Comparison of ENCODE assay signal across 18 cellular contexts in genomic region chr17:21371511-21372081, GRCh38. TPM values are rescaled to one million over a fixed set of nuclear protein-coding genes. Genes with fewer than 3 reads are reported as not detected.
DNase-seq lines count a peak whose midpoint lies in the region; ATAC-seq and TF ChIP-seq lines count a peak whose summit lies in the region.
"Had no signal": no experiment of that assay in that cellular context is flagged by ENCODE, and none has a peak within 500 bp of the region (broad histone marks: within the 10 kb centered on the region; RNA-seq: fewer than 3 reads in every experiment).

No MANE protein-coding gene starts in this region.

- H3K4me1 ChIP-seq in BLaER1, result peaks cover 94% of the 10 kb centered on the region
- peaks cover 82% of the 10 kb centered on the region for H3K4me1 ChIP-seq in Karpas-422 (ENCODE audit: low read length)
- no peaks in the 10 kb centered on the region for H3K4me1 ChIP-seq in right cardiac atrium (ENCODE audit: control insufficient read depth, insufficient read depth, low read length)
- H3K4me1 ChIP-seq in ovary (ENCODE audit: insufficient read depth), result peaks cover 3% of the 10 kb centered on the region

- H4K20me1 ChIP-seq in BLaER1, result no peaks in the 10 kb centered on the region
- H4K20me1 ChIP-seq in Karpas-422 (ENCODE audit: insufficient read depth, low read depth, low read length), result no peaks in the 10 kb centered on the region
- H4K20me1 ChIP-seq in neural cell (ENCODE audit: insufficient read depth), result no peaks in the 10 kb centered on the region

- TF ChIP-seq EP300 in neural cell (conservative IDR thresholded peaks at IDR 0.05; ENCODE audit: poor library complexity, severe bottlenecking) (no peak), ovary (IDR thresholded peaks at IDR 0.05) (no peak)

- TF ChIP-seq POLR2A in ovary (IDR thresholded peaks at IDR 0.05), result no peak

- whole genome bisulfite sequencing in right cardiac atrium, result 75% methylated on average over 17 of the region's 17 CpGs
- WGBS in ovary, 3 donors, result 72 to 78% (median 75%) methylated on average over 16 to 17 of the region's 17 CpGs

- intact Hi-C loops in right cardiac atrium (cut with DNase I) (no loop called here), ovary (cut with DNase I) (no loop called here)

- peak overlapping the region; percentile 73; the same call in 1 of the 2 replicates for H3K9ac ChIP-seq in BLaER1
- peak overlapping the region; percentile 82 for H3K9ac ChIP-seq in Karpas-422 (ENCODE audit: low read length)
- no peak overlapping the region for H3K9ac ChIP-seq in neural cell (ENCODE audit: low read length)

- DNase-seq in Karpas-422 (no peak), right cardiac atrium (peak in 1 of 3 donors; percentile 54), omental fat pad (ENCODE audit: low spot score) (no peak), ovary (no peak), ecto neural progenitor cell (ENCODE audit: low spot score) (no peak)
- DNase-seq: AML-193; Calu3; CD4-positive, alpha-beta T cell; DMS79; H9; MV-4-11; NCI-H1436; NCI-H2227 treated with DMSO at 0.1 percent for 48 hours; NCI-H524 treated with DMSO at 0.1 percent for 48 hours had no signal

- H3K27ac ChIP-seq in BLaER1, result peak overlapping the region; percentile 92
- peak overlapping the region; percentile 98 for H3K27ac ChIP-seq in Karpas-422 (ENCODE audit: low read length)
- peak overlapping the region; percentile 76 for H3K27ac ChIP-seq in right cardiac atrium (ENCODE audit: low read length)
- peak overlapping the region; percentile 69 for H3K27ac ChIP-seq in neural cell (ENCODE audit: low read length)
- H3K27ac ChIP-seq in ovary, result no peak overlapping the region

- H3K27me3 ChIP-seq in BLaER1, result no peaks in the 10 kb centered on the region; the same call in 1 of the 2 replicates
- H3K27me3 ChIP-seq in Karpas-422 (ENCODE audit: low read length), result no peaks in the 10 kb centered on the region
- H3K27me3 ChIP-seq in right cardiac atrium (ENCODE audit: control insufficient read depth, insufficient read depth), result no peaks in the 10 kb centered on the region
- peaks cover 10% of the 10 kb centered on the region for H3K27me3 ChIP-seq in neural cell (ENCODE audit: insufficient read depth, low read depth, low read length)
- no peaks in the 10 kb centered on the region for H3K27me3 ChIP-seq in ovary

- no peaks in the 10 kb centered on the region for H3K36me3 ChIP-seq in BLaER1
- H3K36me3 ChIP-seq in Karpas-422 (ENCODE audit: insufficient read depth, low read length), result no peaks in the 10 kb centered on the region
- H3K36me3 ChIP-seq in neural cell (ENCODE audit: insufficient read depth, low read length), result no peaks in the 10 kb centered on the region
- no peaks in the 10 kb centered on the region for H3K36me3 ChIP-seq in ovary

- H3K4me3 ChIP-seq in BLaER1 (peak overlapping the region; percentile 36; the same call in 1 of the 2 replicates), Karpas-422 (ENCODE audit: low read length) (no peak overlapping the region; the same call in 1 of the 2 replicates), right cardiac atrium (ENCODE audit: low read length) (no peak overlapping the region), neural cell (ENCODE audit: low read length) (no peak overlapping the region), ovary (no peak overlapping the region)

- no peak for ATAC-seq in right cardiac atrium
- ATAC-seq in omental fat pad (ENCODE audit: low FRiP score), result no peak

- H3K9me2 ChIP-seq in Karpas-422 (replicated peaks; ENCODE audit: insufficient read depth, low read length) (no peaks in the 10 kb centered on the region), neural cell (ENCODE audit: insufficient read depth, low read length) (no peaks in the 10 kb centered on the region)

- H3K79me2 ChIP-seq in Karpas-422 (ENCODE audit: low read length) (no peaks in the 10 kb centered on the region), neural cell (replicated peaks; ENCODE audit: insufficient read depth, low read length) (no peaks in the 10 kb centered on the region)

- H3K4me2 ChIP-seq in BLaER1, result peak overlapping the region; percentile 96
- peak overlapping the region; percentile 83 for H3K4me2 ChIP-seq in Karpas-422 (ENCODE audit: low read depth, low read length, poor library complexity, severe bottlenecking)
- no peak overlapping the region for H3K4me2 ChIP-seq in neural cell (ENCODE audit: low read length)

- H3K9me3 ChIP-seq in BLaER1 (no peaks in the 10 kb centered on the region), Karpas-422 (ENCODE audit: low read length) (no peaks in the 10 kb centered on the region), right cardiac atrium (ENCODE audit: control insufficient read depth, low read length) (no peaks in the 10 kb centered on the region), neural cell (ENCODE audit: low read length) (no peaks in the 10 kb centered on the region), ovary (no peaks in the 10 kb centered on the region)

- TF ChIP-seq RAD21 in neural cell (conservative IDR thresholded peaks at IDR 0.05), result no peak

- TF ChIP-seq CTCF in neural cell (IDR thresholded peaks at IDR 0.05; ENCODE audit: poor library complexity, severe bottlenecking) (no peak), omental fat pad (IDR thresholded peaks at IDR 0.05) (no peak), ovary (IDR thresholded peaks at IDR 0.05) (no peak)

- H2AFZ ChIP-seq in Karpas-422 (ENCODE audit: low read length), result no peak overlapping the region
- H2AFZ ChIP-seq in neural cell (ENCODE audit: low read depth, low read length), result no peak overlapping the region

- no peaks in the 10 kb centered on the region for H3F3A ChIP-seq in neural cell (ENCODE audit: insufficient read depth, low read length, poor library complexity, severe bottlenecking)

TF ChIP-seq in neural cell, 6 proteins besides CTCF, POLR2A, EP300 and RAD21:
- TF ChIP-seq EZH2 (IDR thresholded peaks at IDR 0.05; ENCODE audit: borderline replicate concordance, insufficient read depth, low read length, poor library complexity, severe bottlenecking), result no peak
- no peak for TF ChIP-seq MXI1 (conservative IDR thresholded peaks at IDR 0.05; ENCODE audit: poor library complexity, severe bottlenecking)
- TF ChIP-seq SMC3 (conservative IDR thresholded peaks at IDR 0.05; ENCODE audit: poor library complexity), result no peak
- TF ChIP-seq POLR2AphosphoS5 (IDR thresholded peaks at IDR 0.05), result no peak
- no peak for TF ChIP-seq REST (IDR thresholded peaks at IDR 0.05; ENCODE audit: borderline replicate concordance)
- no peak for TF ChIP-seq TAF1 (IDR thresholded peaks at IDR 0.05; ENCODE audit: low read depth)

RNA-seq across cellular contexts. Expression of gene KCNJ12, which starts 4.6 kb away (rescaled TPM):
- 0.22 and 1.1 TPM in 2 replicates for total RNA-seq in Karpas-422 (2014; rRNA removed; shearing (Covaris generic); ENCODE audit: low replicate concordance)
- total RNA-seq in right cardiac atrium (10 to 100 TPM in 2 of 4 donors, 1 to 10 TPM in 2; 9.8 to 13.3 (median 10.8) TPM), omental fat pad (1 to 10 TPM; 1.5 to 3.2 (median 2.5) TPM), ovary (1 to 10 TPM in 4 of 7 donors, under 1 TPM in 3; 0.12 to 1.9 (median 1.3) TPM)
- polyA plus RNA-seq in right cardiac atrium (9.9 TPM), neural cell (1.3 and 2.7 TPM in 2 replicates), ovary (under 1 TPM; 0.25 to 0.32 TPM)
- 3.0 and 3.7 TPM in 2 replicates for polyA minus RNA-seq in neural cell
- total RNA-seq: Calu3, RPMI7951 had no signal
- polyA plus RNA-seq: IgD-negative memory B cell had no signal

Comparison
In these comparisons a context has a peak if more than half of its experiments do, and no peak if none do; other contexts are left out.
1. H3K27ac ChIP-seq: peak in BLaER1 (single experiment), Karpas-422 (single experiment), right cardiac atrium (single experiment) and neural cell (single experiment); none in ovary (0 of 2).